Comparison of ENCODE assay signal across 15 cellular contexts in the genomic region with DNA sequence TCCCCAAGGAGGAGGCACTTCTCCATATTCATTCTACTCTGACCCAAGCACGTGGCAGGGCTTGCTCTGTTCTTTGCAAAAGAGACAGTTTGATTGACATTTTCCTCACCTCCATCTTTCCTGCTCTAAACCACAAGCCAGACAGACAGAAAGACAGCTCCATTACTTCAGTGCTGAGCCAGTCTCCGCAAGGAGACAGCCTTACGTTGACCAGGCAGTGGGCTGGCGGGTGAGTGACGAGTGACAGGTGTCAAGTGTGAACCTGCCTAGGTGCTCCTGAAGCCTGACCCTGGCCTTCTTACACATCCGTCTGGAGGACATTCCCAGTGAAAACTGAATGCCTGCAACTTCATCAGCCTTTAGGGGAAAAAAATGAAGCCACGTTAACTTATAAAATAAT.
"Had no signal": no experiment of that assay in that cellular context is flagged by ENCODE, and none has a peak within 500 bp of the region (broad histone marks: within the 10 kb centered on the region; RNA-seq: fewer than 3 reads in every experiment).

No MANE protein-coding gene starts in this region.

- H3K27ac ChIP-seq: lower lobe of right lung, parathyroid adenoma had no signal

- ATAC-seq: activated CD8-positive, alpha-beta T cell treated with anti-CD3 and anti-CD28 coated beads for 36 hours; activated T-cell treated with anti-CD3 and anti-CD28 coated beads, Interleukin-2, amount 50 U/mL, for 4 hours; stimulated activated naive CD8-positive, alpha-beta T cell treated with anti-CD3 and anti-CD28 coated beads, Interleukin-15, Interleukin-2, amounts not matched to agents 100 U/mL and 50 U/mL, for 24 hours had no signal

- H3K4me1 ChIP-seq: ascending aorta, parathyroid adenoma had no signal

- H3K36me3 ChIP-seq: ascending aorta, lower lobe of right lung, tibial artery had no signal

- H3K79me2 ChIP-seq: parathyroid adenoma had no signal

- H3K27me3 ChIP-seq: ascending aorta, tibial artery had no signal

- H3K4me3 ChIP-seq: ascending aorta, lower lobe of right lung, tibial artery had no signal

- DNase-seq: activated CD4-positive, alpha-beta T cell treated with anti-CD3 and anti-CD28 coated beads, Interleukin-2, amount 10 ng/mL, durations not matched to agents 24 days and 14 days; activated CD8-positive, alpha-beta T cell treated with anti-CD3 and anti-CD28 coated beads for 36 hours; activated T-cell treated with anti-CD3 and anti-CD28 coated beads, Interleukin-2, amount 50 U/mL, for 4 hours; cerebellar nuclear complex; effector CD4-positive, alpha-beta T cell; left cardiac atrium; lower lobe of right lung; stimulated activated CD4-positive, alpha-beta T cell treated with anti-CD3 and anti-CD28 coated beads, Interleukin-2, amount 100 ng/mL, for 24 hours; stimulated activated naive CD8-positive, alpha-beta T cell treated with anti-CD3 and anti-CD28 coated beads, Interleukin-15, Interleukin-2, amounts not matched to agents 100 U/mL and 50 U/mL, for 24 hours; substantia nigra; T-helper 1 cell; T-helper 9 cell; tibial artery had no signal

- H3K9ac ChIP-seq: parathyroid adenoma had no signal

- H2AFZ ChIP-seq: parathyroid adenoma had no signal
